Comparison of ENCODE assay signal across 1 cellular context in genomic region chr16:50487528-50487927, GRCh38.
TF ChIP-seq lines count a peak whose summit lies in the region.

No MANE protein-coding gene starts in this region.

TF ChIP-seq in HepG2, 621 proteins besides CTCF, POLR2A, EP300 and RAD21 (continued from another document):
- peak; percentile 83 for TF ChIP-seq PRDM15 (CRISPR knock-in tag; IDR thresholded peaks at IDR 0.05)
- no peak for TF ChIP-seq REXO4 (CRISPR knock-in tag; IDR thresholded peaks at IDR 0.05; ENCODE audit: borderline replicate concordance)
